8 cellular contexts compared by ENCODE assay signal in genomic region chr11:12888525-12889158, GRCh38.
A peak's percentile ranks its signal among the peaks of the same experiment; 100 is the strongest.
DNase-seq lines count a peak whose midpoint lies in the region; ATAC-seq, FAIRE-seq and TF ChIP-seq lines count a peak whose summit lies in the region.

No MANE protein-coding gene starts in this region.

- TF ChIP-seq POLR2A in GM12891 (IDR thresholded peaks at IDR 0.05; ENCODE audit: low read depth, low read length) = no peak

- H3K27me3 ChIP-seq in mesenchymal stem cell (ENCODE audit: control insufficient read depth in 1 of 2, insufficient read depth in 1 of 2, low read length in 2 of 2) = no peaks in the 10 kb centered on the region

- peak overlapping the region in 1 of 2 experiments; percentile 56 for H3K18ac ChIP-seq in mesenchymal stem cell (ENCODE audit: low read depth in 1 of 2, low read length in 2 of 2)

- intact Hi-C loops in activated CD8-positive, alpha-beta T cell treated with anti-CD3 and anti-CD28 coated beads for 36 hours (cut with micrococcal nuclease) = loop anchor here (2.0 to 10.0 kb wide), 3 partner anchors 214 to 558 kb away; partner anchors contain the start of gene TEAD1

- peak overlapping the region; percentile 78 for H3K9ac ChIP-seq in mesenchymal stem cell (ENCODE audit: low read length)

- H2BK12ac ChIP-seq in mesenchymal stem cell (ENCODE audit: low read length in 2 of 2) = no peak overlapping the region

- no peak overlapping the region for H3K4me3 ChIP-seq in mesenchymal stem cell (ENCODE audit: insufficient read depth in 1 of 2, low read depth in 1 of 2, low read length in 2 of 2)

- no peak overlapping the region for H2BK15ac ChIP-seq in mesenchymal stem cell (ENCODE audit: low read depth, poor library complexity, severe bottlenecking)

- H4K8ac ChIP-seq in mesenchymal stem cell (ENCODE audit: low read length) = peak overlapping the region; percentile 19

- DNase-seq in GM12891 (ENCODE audit: insufficient read length, low spot score) = peak; percentile 50
- peak; percentile 39 for DNase-seq in NCI-H774 (lab: John Stamatoyannopoulos, UW)
- DNase-seq in activated CD8-positive, alpha-beta T cell treated with anti-CD3 and anti-CD28 coated beads for 36 hours = peak; percentile 88
- peak; percentile 44 to 51 (median 49) for DNase-seq in effector memory CD8-positive, alpha-beta T cell
- DNase-seq in mesenchymal stem cell = peak; percentile 90
- DNase-seq in stimulated activated CD8-positive, alpha-beta memory T cell treated with anti-CD3 and anti-CD28 coated beads, Interleukin-15, amount 100 ng/mL, for 1 hour (ENCODE audit: low read depth) = peak; percentile 56

- no peak overlapping the region for H3K14ac ChIP-seq in mesenchymal stem cell (ENCODE audit: low read length in 2 of 2)

- POLR2A ChIA-PET in activated CD8-positive, alpha-beta T cell treated with anti-CD3 and anti-CD28 coated beads for 36 hours (lab: Charles Lee) = no interaction called here

- H3K4me1 Mint-ChIP-seq in activated CD8-positive, alpha-beta T cell treated with anti-CD3 and anti-CD28 coated beads for 36 hours (ENCODE audit: low read depth) = no peaks in the 10 kb centered on the region
- no peaks in the 10 kb centered on the region for H3K4me1 Mint-ChIP-seq in effector memory CD8-positive, alpha-beta T cell (ENCODE audit: low read depth in 2 of 2)

- H3K9me3 Mint-ChIP-seq in activated CD8-positive, alpha-beta T cell treated with anti-CD3 and anti-CD28 coated beads for 36 hours = no peaks in the 10 kb centered on the region
- no peaks in the 10 kb centered on the region for H3K9me3 Mint-ChIP-seq in effector memory CD8-positive, alpha-beta T cell

- H3K9me3 ChIP-seq in mesenchymal stem cell (ENCODE audit: control insufficient read depth, low read length) = no peaks in the 10 kb centered on the region

- peaks cover 27 to 54% of the 10 kb centered on the region in 2 experiments for H3K36me3 ChIP-seq in mesenchymal stem cell (ENCODE audit: control insufficient read depth in 1 of 2, insufficient read depth in 2 of 2, low read depth in 1 of 2, low read length in 2 of 2)

- H3K4me1 ChIP-seq in mesenchymal stem cell (ENCODE audit: control insufficient read depth, insufficient read depth, low read depth, low read length) = peaks cover 14% of the 10 kb centered on the region

- H3K27ac ChIP-seq in mesenchymal stem cell (ENCODE audit: low read length, poor library complexity, severe bottlenecking) = peak overlapping the region; percentile 74

- no peak overlapping the region for H4K91ac ChIP-seq in mesenchymal stem cell (ENCODE audit: low read length)

- CTCF ChIA-PET in activated CD8-positive, alpha-beta T cell treated with anti-CD3 and anti-CD28 coated beads for 36 hours (lab: Charles Lee) = interaction anchor here (0.6 to 10.2 kb wide), 37 partner anchors 9 to 841 kb away, joined by 3 to 120 read pairs (median 4); no protein-coding TSS in a partner anchor

- peaks cover 4% of the 10 kb centered on the region for H3K27me3 Mint-ChIP-seq in activated CD8-positive, alpha-beta T cell treated with anti-CD3 and anti-CD28 coated beads for 36 hours
- peaks cover 30 to 32% of the 10 kb centered on the region in 2 donors for H3K27me3 Mint-ChIP-seq in effector memory CD8-positive, alpha-beta T cell

- H3K23ac ChIP-seq in mesenchymal stem cell (ENCODE audit: low read length in 2 of 2) = no peak overlapping the region

- TF ChIP-seq CTCF in activated CD8-positive, alpha-beta T cell treated with anti-CD3 and anti-CD28 coated beads for 36 hours (IDR thresholded peaks at IDR 0.05) = peak; percentile 83

- no peaks in the 10 kb centered on the region for H3K36me3 Mint-ChIP-seq in activated CD8-positive, alpha-beta T cell treated with anti-CD3 and anti-CD28 coated beads for 36 hours (ENCODE audit: low read depth)
- peaks cover 3% of the 10 kb centered on the region for H3K36me3 Mint-ChIP-seq in effector memory CD8-positive, alpha-beta T cell (ENCODE audit: insufficient read depth)

- peak overlapping the region in 1 of 2 experiments; percentile 43 for H3K4ac ChIP-seq in mesenchymal stem cell (ENCODE audit: low read depth in 1 of 2, low read length in 2 of 2)

- H2BK5ac ChIP-seq in mesenchymal stem cell (ENCODE audit: low read depth, low read length, poor library complexity, severe bottlenecking) = no peak overlapping the region

- peak overlapping the region; percentile 62 for H2AK5ac ChIP-seq in mesenchymal stem cell (ENCODE audit: low read length, severe bottlenecking)

- no peak overlapping the region for H3K4me3 Mint-ChIP-seq in activated CD8-positive, alpha-beta T cell treated with anti-CD3 and anti-CD28 coated beads for 36 hours
- no peak overlapping the region for H3K4me3 Mint-ChIP-seq in effector memory CD8-positive, alpha-beta T cell

- no peak for FAIRE-seq in GM12891 (lab: Jason Lieb, UNC)

- WGBS in mesenchymal stem cell = 16% methylated on average over 6 of the region's 6 CpGs

- no peak overlapping the region for H3K27ac Mint-ChIP-seq in activated CD8-positive, alpha-beta T cell treated with anti-CD3 and anti-CD28 coated beads for 36 hours
- no peak overlapping the region for H3K27ac Mint-ChIP-seq in effector memory CD8-positive, alpha-beta T cell

- no peak overlapping the region for H2AFZ ChIP-seq in mesenchymal stem cell (ENCODE audit: low read depth, low read length)

- no peak overlapping the region for H2BK120ac ChIP-seq in mesenchymal stem cell (ENCODE audit: low read depth, low read length)

- peaks cover 38% of the 10 kb centered on the region for H3K79me1 ChIP-seq in mesenchymal stem cell (replicated peaks; ENCODE audit: low read length, poor library complexity, severe bottlenecking)

- ATAC-seq in HG03378 (IDR thresholded peaks at IDR 0.05; ENCODE audit: unreplicated experiment) = peak; percentile 65
- peak; percentile 47 for ATAC-seq in activated CD8-positive, alpha-beta T cell treated with anti-CD3 and anti-CD28 coated beads for 36 hours
- peak; percentile 51 for ATAC-seq in effector memory CD8-positive, alpha-beta T cell (replicated peaks)
- ATAC-seq in GM21737 (IDR thresholded peaks at IDR 0.05; ENCODE audit: unreplicated experiment) = no peak

- H3K4me2 ChIP-seq in mesenchymal stem cell (ENCODE audit: low read length, poor library complexity, severe bottlenecking) = no peak overlapping the region

TF ChIP-seq in GM12891, 5 proteins besides CTCF, POLR2A, EP300 and RAD21:
- TF ChIP-seq POU2F2 (IDR thresholded peaks at IDR 0.05; ENCODE audit: low read depth, low read length) = no peak
- TF ChIP-seq TAF1 (IDR thresholded peaks at IDR 0.05; ENCODE audit: low read depth, low read length) = no peak
- TF ChIP-seq PAX5 (IDR thresholded peaks at IDR 0.05; ENCODE audit: insufficient read depth, low read length, severe bottlenecking) = no peak
- no peak for TF ChIP-seq POLR2AphosphoS5 (IDR thresholded peaks at IDR 0.05; ENCODE audit: low read depth, low read length)
- TF ChIP-seq SPI1 (IDR thresholded peaks at IDR 0.05; ENCODE audit: low read depth, low read length) = no peak

Comparison
In these comparisons a context has a peak if more than half of its experiments do, and no peak if none do; other contexts are left out.
1. DNase-seq: peak in every context shown above with its lines; median percentile 90 in mesenchymal stem cell; 88 in activated CD8-positive, alpha-beta T cell treated with anti-CD3 and anti-CD28 coated beads for 36 hours; 56 in stimulated activated CD8-positive, alpha-beta memory T cell treated with anti-CD3 and anti-CD28 coated beads, Interleukin-15, amount 100 ng/mL, for 1 hour; 50 in GM12891; 49 in effector memory CD8-positive, alpha-beta T cell; 39 in NCI-H774.